34 cellular contexts compared by ENCODE assay signal in the genomic region with DNA sequence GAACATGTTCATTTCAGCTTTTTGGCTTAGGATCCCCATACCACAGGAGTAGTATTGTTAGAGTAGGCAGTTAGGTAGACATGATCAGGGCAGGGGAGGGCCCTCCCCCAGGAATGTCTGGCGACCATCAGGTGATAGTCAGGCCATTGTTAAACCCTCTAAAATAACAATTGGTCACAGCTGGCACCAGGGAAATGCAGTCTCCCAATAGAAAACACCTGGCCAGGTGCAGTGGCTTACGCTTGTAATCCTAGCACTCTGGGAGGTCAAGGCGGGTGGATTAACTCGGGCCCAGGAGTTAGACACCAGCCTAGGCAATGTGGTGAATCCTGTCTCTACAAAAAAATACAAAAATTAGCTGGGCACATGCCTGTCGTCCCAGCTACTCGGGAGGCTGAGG.
DNase-seq lines count a peak whose midpoint lies in the region; ATAC-seq and TF ChIP-seq lines count a peak whose summit lies in the region.
"Had no signal": no experiment of that assay in that cellular context is flagged by ENCODE, and none has a peak within 500 bp of the region (broad histone marks: within the 10 kb centered on the region; RNA-seq: fewer than 3 reads in every experiment).

No MANE protein-coding gene starts in this region.

- TF ChIP-seq CTCF in WTC11 (IDR thresholded peaks at IDR 0.05), result no peak

- no peaks in the 10 kb centered on the region for H3K36me3 ChIP-seq in H7 (replicated peaks; ENCODE audit: control insufficient read depth, insufficient read depth, low read length)
- H3K36me3 ChIP-seq: BLaER1 treated with 17β-estradiol and CSF1 and Interleukin-3, amounts not matched to agents 10 nM and 100 nM; heart right ventricle; left lung; MG63; pancreas; right atrium auricular region; suprapubic skin; upper lobe of right lung had no signal

- no peaks in the 10 kb centered on the region for H3K4me1 ChIP-seq in right cardiac atrium (ENCODE audit: control insufficient read depth, insufficient read depth, low read length)
- H3K4me1 ChIP-seq: left lung, pancreas, right atrium auricular region, suprapubic skin, upper lobe of right lung had no signal

- H3K9me3 ChIP-seq in right cardiac atrium (ENCODE audit: control insufficient read depth, low read length), result no peaks in the 10 kb centered on the region
- H3K9me3 ChIP-seq: BLaER1 treated with 17β-estradiol and CSF1 and Interleukin-3, amounts not matched to agents 10 nM and 100 nM; heart right ventricle; left lung; MG63; pancreas; right atrium auricular region; suprapubic skin; upper lobe of right lung had no signal

- H3K4me3 Mint-ChIP-seq in WTC11, result peak overlapping the region; percentile 44

- 88% methylated on average over 6 of the region's 6 CpGs for WGBS in right cardiac atrium

- POLR2A ChIA-PET in WTC11 (lab: Charles Lee), result no interaction called here

- no peak overlapping the region for H3K27ac ChIP-seq in right cardiac atrium (ENCODE audit: low read length)
- H3K27ac ChIP-seq: BLaER1 treated with 17β-estradiol and CSF1 and Interleukin-3, amounts not matched to agents 10 nM and 100 nM; dorsolateral prefrontal cortex; heart right ventricle; left lung; pancreas; right atrium auricular region; suprapubic skin; upper lobe of right lung; VCaP had no signal

- H3K27me3 Mint-ChIP-seq in WTC11 (ENCODE audit: low read depth), result peaks cover 66% of the 10 kb centered on the region

- H3K36me3 Mint-ChIP-seq in WTC11, result peaks cover 12% of the 10 kb centered on the region
- H3K36me3 Mint-ChIP-seq: activated naive CD4-positive, alpha-beta T cell treated with anti-CD3 and anti-CD28 coated beads, Interleukin-2, amount 50 U/mL, for 72 hours had no signal

- H3K27me3 ChIP-seq in H7 (ENCODE audit: control insufficient read depth, insufficient read depth, low read length) (peaks cover 4% of the 10 kb centered on the region; the same call in 1 of the 2 replicates), right cardiac atrium (ENCODE audit: control insufficient read depth, insufficient read depth) (no peaks in the 10 kb centered on the region)
- H3K27me3 ChIP-seq: BLaER1 treated with 17β-estradiol and CSF1 and Interleukin-3, amounts not matched to agents 10 nM and 100 nM; dorsolateral prefrontal cortex; heart right ventricle; left lung; MG63; pancreas; right atrium auricular region; suprapubic skin; upper lobe of right lung had no signal

- CTCF ChIA-PET in WTC11 (lab: Charles Lee), result interaction anchor here (0.7 to 2.2 kb wide), 4 partner anchors 13 to 141 kb away, joined by 3 to 8 read pairs (median 4); no protein-coding TSS in a partner anchor

- intact Hi-C loops in right cardiac atrium (cut with DNase I), result no loop called here

- H3K4me1 Mint-ChIP-seq in WTC11, result peaks cover 79% of the 10 kb centered on the region

- H3K4me3 ChIP-seq in H7 (ENCODE audit: insufficient read depth, low read depth, low read length), result no peak overlapping the region
- no peak overlapping the region for H3K4me3 ChIP-seq in right cardiac atrium (ENCODE audit: low read length)
- H3K4me3 ChIP-seq: BLaER1 treated with 17β-estradiol and CSF1 and Interleukin-3, amounts not matched to agents 10 nM and 100 nM; dorsolateral prefrontal cortex; heart right ventricle; left lung; MG63; pancreas; right atrium auricular region; smooth muscle cell; suprapubic skin; upper lobe of right lung had no signal

- H3K9me3 Mint-ChIP-seq in WTC11, result no peaks in the 10 kb centered on the region
- H3K9me3 Mint-ChIP-seq: activated naive CD4-positive, alpha-beta T cell treated with anti-CD3 and anti-CD28 coated beads, Interleukin-2, amount 50 U/mL, for 72 hours had no signal

- peak overlapping the region; percentile 93 for H3K27ac Mint-ChIP-seq in WTC11
- H3K27ac Mint-ChIP-seq: activated naive CD4-positive, alpha-beta T cell treated with anti-CD3 and anti-CD28 coated beads, Interleukin-2, amount 50 U/mL, for 72 hours had no signal

- ATAC-seq in WTC11 (peak; percentile 86), SK-N-SH treated with all-trans-retinoic acid at 6 μM for 48 hours (no peak), right cardiac atrium (no peak), GM21786 (IDR thresholded peaks at IDR 0.05; ENCODE audit: unreplicated experiment) (no peak)
- ATAC-seq: activated naive CD4-positive, alpha-beta T cell treated with anti-CD3 and anti-CD28 coated beads, Interleukin-2, amount 50 U/mL, for 72 hours; heart right ventricle; left lung; pancreas; upper lobe of right lung had no signal

- DNase-seq in ELF-1 (ENCODE audit: low read depth, low spot score) (peak; percentile 78), H7 (peak; percentile 58), WTC11 (ENCODE audit: low spot score) (peak; percentile 84), iPS-NIHi7 (ENCODE audit: extremely low spot score) (peak; percentile 51), right cardiac atrium (no peak)
- DNase-seq: activated CD4-positive, alpha-beta T cell treated with anti-CD3 and anti-CD28 coated beads for 48 hours; activated CD8-positive, alpha-beta memory T cell treated with anti-CD3 and anti-CD28 coated beads for 24 hours; activated effector memory CD4-positive, alpha-beta T cell treated with Interleukin-2 at 50 U/mL for 16 hours; activated T-cell treated with anti-CD3 and anti-CD28 coated beads for 4 hours; amygdala; DMS53; dorsolateral prefrontal cortex; foreskin melanocyte; GOT3; heart right ventricle; KG1; left lung; mesenchymal stem cell; MG63; NCI-H2107; NCI-H524; pancreas; stimulated activated naive CD4-positive, alpha-beta T cell; SW 1271; T-helper 9 cell; upper lobe of right lung had no signal

TF ChIP-seq in WTC11, 78 proteins besides CTCF, POLR2A, EP300 and RAD21 (continues in another document):
- TF ChIP-seq IRF2 (CRISPR knock-in tag; IDR thresholded peaks at IDR 0.05; ENCODE audit: borderline replicate concordance, low read depth) (no peak), JUN (CRISPR knock-in tag; IDR thresholded peaks at IDR 0.05) (no peak), ZNF423 (CRISPR knock-in tag; IDR thresholded peaks at IDR 0.05) (peak; percentile 74), GTF2I (CRISPR knock-in tag; conservative IDR thresholded peaks at IDR 0.05) (no peak), FOXJ3 (CRISPR knock-in tag; IDR thresholded peaks at IDR 0.05; ENCODE audit: borderline replicate concordance) (no peak), RORB (CRISPR knock-in tag; IDR thresholded peaks at IDR 0.05) (no peak), ZNF219 (CRISPR knock-in tag; IDR thresholded peaks at IDR 0.05; ENCODE audit: borderline replicate concordance) (no peak)
- TF ChIP-seq, protein P1, sequence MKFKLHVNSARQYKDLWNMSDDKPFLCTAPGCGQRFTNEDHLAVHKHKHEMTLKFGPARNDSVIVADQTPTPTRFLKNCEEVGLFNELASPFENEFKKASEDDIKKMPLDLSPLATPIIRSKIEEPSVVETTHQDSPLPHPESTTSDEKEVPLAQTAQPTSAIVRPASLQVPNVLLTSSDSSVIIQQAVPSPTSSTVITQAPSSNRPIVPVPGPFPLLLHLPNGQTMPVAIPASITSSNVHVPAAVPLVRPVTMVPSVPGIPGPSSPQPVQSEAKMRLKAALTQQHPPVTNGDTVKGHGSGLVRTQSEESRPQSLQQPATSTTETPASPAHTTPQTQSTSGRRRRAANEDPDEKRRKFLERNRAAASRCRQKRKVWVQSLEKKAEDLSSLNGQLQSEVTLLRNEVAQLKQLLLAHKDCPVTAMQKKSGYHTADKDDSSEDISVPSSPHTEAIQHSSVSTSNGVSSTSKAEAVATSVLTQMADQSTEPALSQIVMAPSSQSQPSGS (CRISPR knock-in tag; IDR thresholded peaks at IDR 0.05; ENCODE audit: borderline replicate concordance, low read depth), result no peak
- TF ChIP-seq, protein P2, sequence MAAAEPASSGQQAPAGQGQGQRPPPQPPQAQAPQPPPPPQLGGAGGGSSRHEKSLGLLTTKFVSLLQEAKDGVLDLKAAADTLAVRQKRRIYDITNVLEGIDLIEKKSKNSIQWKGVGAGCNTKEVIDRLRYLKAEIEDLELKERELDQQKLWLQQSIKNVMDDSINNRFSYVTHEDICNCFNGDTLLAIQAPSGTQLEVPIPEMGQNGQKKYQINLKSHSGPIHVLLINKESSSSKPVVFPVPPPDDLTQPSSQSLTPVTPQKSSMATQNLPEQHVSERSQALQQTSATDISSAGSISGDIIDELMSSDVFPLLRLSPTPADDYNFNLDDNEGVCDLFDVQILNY (CRISPR knock-in tag; IDR thresholded peaks at IDR 0.05), result 0 out of 2 replicates have a peak, but pooled peaks have one; percentile 42

TF ChIP-seq in SK-N-SH treated with all-trans-retinoic acid at 6 μM for 48 hours, 23 proteins besides CTCF, POLR2A, EP300 and RAD21:
- no peak for TF ChIP-seq ARNTL (CRISPR knock-in tag; IDR thresholded peaks at IDR 0.05; ENCODE audit: borderline replicate concordance, low read depth)
- TF ChIP-seq, protein P3, sequence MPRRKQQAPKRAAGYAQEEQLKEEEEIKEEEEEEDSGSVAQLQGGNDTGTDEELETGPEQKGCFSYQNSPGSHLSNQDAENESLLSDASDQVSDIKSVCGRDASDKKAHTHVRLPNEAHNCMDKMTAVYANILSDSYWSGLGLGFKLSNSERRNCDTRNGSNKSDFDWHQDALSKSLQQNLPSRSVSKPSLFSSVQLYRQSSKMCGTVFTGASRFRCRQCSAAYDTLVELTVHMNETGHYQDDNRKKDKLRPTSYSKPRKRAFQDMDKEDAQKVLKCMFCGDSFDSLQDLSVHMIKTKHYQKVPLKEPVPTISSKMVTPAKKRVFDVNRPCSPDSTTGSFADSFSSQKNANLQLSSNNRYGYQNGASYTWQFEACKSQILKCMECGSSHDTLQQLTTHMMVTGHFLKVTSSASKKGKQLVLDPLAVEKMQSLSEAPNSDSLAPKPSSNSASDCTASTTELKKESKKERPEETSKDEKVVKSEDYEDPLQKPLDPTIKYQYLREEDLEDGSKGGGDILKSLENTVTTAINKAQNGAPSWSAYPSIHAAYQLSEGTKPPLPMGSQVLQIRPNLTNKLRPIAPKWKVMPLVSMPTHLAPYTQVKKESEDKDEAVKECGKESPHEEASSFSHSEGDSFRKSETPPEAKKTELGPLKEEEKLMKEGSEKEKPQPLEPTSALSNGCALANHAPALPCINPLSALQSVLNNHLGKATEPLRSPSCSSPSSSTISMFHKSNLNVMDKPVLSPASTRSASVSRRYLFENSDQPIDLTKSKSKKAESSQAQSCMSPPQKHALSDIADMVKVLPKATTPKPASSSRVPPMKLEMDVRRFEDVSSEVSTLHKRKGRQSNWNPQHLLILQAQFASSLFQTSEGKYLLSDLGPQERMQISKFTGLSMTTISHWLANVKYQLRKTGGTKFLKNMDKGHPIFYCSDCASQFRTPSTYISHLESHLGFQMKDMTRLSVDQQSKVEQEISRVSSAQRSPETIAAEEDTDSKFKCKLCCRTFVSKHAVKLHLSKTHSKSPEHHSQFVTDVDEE (CRISPR knock-in tag; IDR thresholded peaks at IDR 0.05), result no peak
- TF ChIP-seq PPARA (CRISPR knock-in tag; IDR thresholded peaks at IDR 0.05; ENCODE audit: borderline replicate concordance), result no peak
- no peak for TF ChIP-seq ESRRG (CRISPR knock-in tag; IDR thresholded peaks at IDR 0.05)

Comparison
In these comparisons a context has a peak if more than half of its experiments do, and no peak if none do; other contexts are left out.
1. DNase-seq: peak in ELF-1 (single experiment), H7 (single experiment), WTC11 (single experiment) and iPS-NIHi7 (single experiment); none in right cardiac atrium (0 of 3).